ENCODE assay signal across 11 cellular contexts in the genomic region with DNA sequence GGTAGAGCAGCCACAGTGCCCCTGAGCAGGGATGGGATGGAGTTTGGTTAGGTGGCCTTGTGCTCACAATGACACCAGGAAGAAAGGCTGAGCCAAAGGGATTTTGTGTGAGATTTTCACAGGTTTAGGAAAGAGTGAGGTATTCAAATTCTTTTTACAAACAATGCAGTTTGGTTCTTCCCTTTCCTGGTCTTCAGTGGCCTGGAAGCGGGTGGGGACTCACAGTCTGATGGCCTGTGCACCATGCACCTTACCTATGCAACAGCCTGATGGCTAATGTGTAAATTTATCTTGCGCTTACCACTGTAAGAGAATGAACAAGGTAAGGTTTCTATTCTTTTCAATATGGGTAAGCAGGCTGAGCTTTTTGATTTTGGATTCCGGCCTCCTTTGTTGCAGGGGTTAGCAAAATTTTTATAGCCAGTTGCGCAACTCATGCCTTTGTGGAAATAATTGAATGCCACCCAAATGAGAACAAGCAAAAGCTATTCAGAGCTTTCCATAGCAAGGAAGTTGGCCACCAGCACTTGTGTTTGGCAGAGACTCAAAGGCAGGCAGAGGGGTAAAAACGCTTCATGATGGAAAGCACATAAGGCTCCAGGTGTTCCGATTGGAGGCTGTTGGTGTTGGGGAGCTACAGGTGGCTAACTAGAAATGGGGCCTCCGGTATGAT. TPM values are rescaled to one million over a fixed set of nuclear protein-coding genes. Genes with fewer than 3 reads are reported as not detected.
DNase-seq lines count a peak whose midpoint lies in the region; ATAC-seq lines count a peak whose summit lies in the region.
"Had no signal": no experiment of that assay in that cellular context is flagged by ENCODE, and none has a peak within 500 bp of the region (broad histone marks: within the 10 kb centered on the region; RNA-seq: fewer than 3 reads in every experiment).

No MANE protein-coding gene starts in this region.

- H3K4me1 Mint-ChIP-seq in activated T-helper 2 cell treated with anti-CD3 and anti-CD28 coated beads, Interferon-gamma antibody, Interleukin-2, Interleukin-4, amounts not matched to agents 10 μg/mL and 5 μg/mL and 100 μg/mL, durations not matched to agents 14 hours and 24 hours and 36 hours (ENCODE audit: low read depth): peaks cover 5% of the 10 kb centered on the region
- H3K4me1 Mint-ChIP-seq: activated naive CD4-positive, alpha-beta T cell treated with anti-CD3 and anti-CD28 coated beads, Interleukin-2, amount 50 U/mL, for 24 hours had no signal

- DNase-seq in GM04504 (ENCODE audit: low read depth): peak; percentile 36
- DNase-seq in NOMO-1 treated with DMSO at 0.1 percent for 48 hours (lab: John Stamatoyannopoulos, UW; ENCODE audit: unreplicated experiment): peak; percentile 38
- peak; percentile 41 for DNase-seq in fibroblast of the conjunctiva (ENCODE audit: low read depth)
- no peak for DNase-seq in sciatic nerve (ENCODE audit: low spot score)
- DNase-seq in NCI-H1048 (lab: John Stamatoyannopoulos, UW): no peak
- no peak for DNase-seq in activated T-helper 2 cell treated with anti-CD3 and anti-CD28 coated beads, Interferon-gamma antibody, Interleukin-2, Interleukin-4, amounts not matched to agents 10 μg/mL and 5 μg/mL and 100 μg/mL, durations not matched to agents 14 hours and 24 hours and 36 hours (ENCODE audit: low spot score)
- no peak for DNase-seq in A172 (ENCODE audit: low spot score)
- DNase-seq: foreskin keratinocyte, SHP77 had no signal

- H3K27ac Mint-ChIP-seq in activated T-helper 2 cell treated with anti-CD3 and anti-CD28 coated beads, Interferon-gamma antibody, Interleukin-2, Interleukin-4, amounts not matched to agents 10 μg/mL and 5 μg/mL and 100 μg/mL, durations not matched to agents 14 hours and 24 hours and 36 hours: no peak overlapping the region
- H3K27ac Mint-ChIP-seq: activated naive CD4-positive, alpha-beta T cell treated with anti-CD3 and anti-CD28 coated beads, Interleukin-2, amount 50 U/mL, for 24 hours had no signal

- intact Hi-C loops in sciatic nerve (cut with DNase I): no loop called here
- intact Hi-C loops in activated T-helper 2 cell treated with anti-CD3 and anti-CD28 coated beads, Interferon-gamma antibody, Interleukin-2, Interleukin-4, amounts not matched to agents 10 μg/mL and 5 μg/mL and 100 μg/mL, durations not matched to agents 14 hours and 24 hours and 36 hours (cut with micrococcal nuclease): no loop called here

- no peaks in the 10 kb centered on the region for H3K36me3 Mint-ChIP-seq in activated T-helper 2 cell treated with anti-CD3 and anti-CD28 coated beads, Interferon-gamma antibody, Interleukin-2, Interleukin-4, amounts not matched to agents 10 μg/mL and 5 μg/mL and 100 μg/mL, durations not matched to agents 14 hours and 24 hours and 36 hours (ENCODE audit: low read depth)

- H3K4me3 Mint-ChIP-seq in activated T-helper 2 cell treated with anti-CD3 and anti-CD28 coated beads, Interferon-gamma antibody, Interleukin-2, Interleukin-4, amounts not matched to agents 10 μg/mL and 5 μg/mL and 100 μg/mL, durations not matched to agents 14 hours and 24 hours and 36 hours (ENCODE audit: low read depth): no peak overlapping the region
- H3K4me3 Mint-ChIP-seq: activated naive CD4-positive, alpha-beta T cell treated with anti-CD3 and anti-CD28 coated beads, Interleukin-2, amount 50 U/mL, for 24 hours had no signal

- peaks cover 29% of the 10 kb centered on the region for H3K9me3 Mint-ChIP-seq in activated T-helper 2 cell treated with anti-CD3 and anti-CD28 coated beads, Interferon-gamma antibody, Interleukin-2, Interleukin-4, amounts not matched to agents 10 μg/mL and 5 μg/mL and 100 μg/mL, durations not matched to agents 14 hours and 24 hours and 36 hours

- ATAC-seq in sciatic nerve: peak; percentile 50
- ATAC-seq: foreskin keratinocyte had no signal

- no peaks in the 10 kb centered on the region for H3K27me3 Mint-ChIP-seq in activated T-helper 2 cell treated with anti-CD3 and anti-CD28 coated beads, Interferon-gamma antibody, Interleukin-2, Interleukin-4, amounts not matched to agents 10 μg/mL and 5 μg/mL and 100 μg/mL, durations not matched to agents 14 hours and 24 hours and 36 hours (ENCODE audit: low read depth)
- H3K27me3 Mint-ChIP-seq: activated naive CD4-positive, alpha-beta T cell treated with anti-CD3 and anti-CD28 coated beads, Interleukin-2, amount 50 U/mL, for 24 hours had no signal

RNA-seq across cellular contexts. Expression of gene IL1R2, which starts 23.8 kb away (rescaled TPM):
- total RNA-seq in sciatic nerve: 5.7 TPM
- 0.97 and 1.8 TPM in 2 replicates for total RNA-seq in activated T-helper 2 cell treated with anti-CD3 and anti-CD28 coated beads, Interferon-gamma antibody, Interleukin-2, Interleukin-4, amounts not matched to agents 10 μg/mL and 5 μg/mL and 100 μg/mL, durations not matched to agents 14 hours and 24 hours and 36 hours
- not detected in 2 replicates for total RNA-seq in A172 (2014; rRNA removed; shearing (Covaris generic))
- total RNA-seq: LHCN-M2 had no signal

Comparison
In these comparisons a context has a peak if more than half of its experiments do, and no peak if none do; other contexts are left out.
1. DNase-seq: peak in GM04504 (single experiment), NOMO-1 treated with DMSO at 0.1 percent for 48 hours (single experiment) and fibroblast of the conjunctiva (single experiment); none in sciatic nerve (single experiment), NCI-H1048 (single experiment), activated T-helper 2 cell treated with anti-CD3 and anti-CD28 coated beads, Interferon-gamma antibody, Interleukin-2, Interleukin-4, amounts not matched to agents 10 μg/mL and 5 μg/mL and 100 μg/mL, durations not matched to agents 14 hours and 24 hours and 36 hours (single experiment) and A172 (single experiment).